ENCODE assay signal across 18 cellular contexts in the genomic region with DNA sequence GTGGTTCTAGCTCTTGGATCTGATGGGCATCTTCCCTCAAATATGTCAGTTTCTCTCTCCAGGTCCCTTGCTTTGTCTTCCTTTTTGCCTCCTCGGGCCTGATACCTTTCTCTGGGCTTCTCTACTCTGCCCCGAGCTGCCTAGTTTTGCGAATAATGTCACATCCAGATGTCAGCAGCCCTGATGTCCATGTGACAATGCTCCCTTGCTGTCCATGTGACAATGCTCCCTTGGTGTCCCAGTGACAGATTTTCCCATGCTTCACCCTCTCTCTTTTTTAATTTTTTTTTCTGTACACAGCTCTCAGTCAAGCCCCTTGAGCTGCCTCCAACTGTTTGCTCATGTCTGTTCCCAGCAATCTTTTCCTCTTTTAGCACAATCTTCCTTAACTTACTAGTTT. TPM values are rescaled to one million over a fixed set of nuclear protein-coding genes. Genes with fewer than 3 reads are reported as not detected.
DNase-seq lines count a peak whose midpoint lies in the region; ATAC-seq, FAIRE-seq and TF ChIP-seq lines count a peak whose summit lies in the region.
"Had no signal": no experiment of that assay in that cellular context is flagged by ENCODE, and none has a peak within 500 bp of the region (broad histone marks: within the 10 kb centered on the region; RNA-seq: fewer than 3 reads in every experiment).

No MANE protein-coding gene starts in this region.

- no peak overlapping the region for H3K4me2 ChIP-seq in IMR-90 (ENCODE audit: low read depth, low read length)

- peak overlapping the region; percentile 51; the same call in 1 of the 2 replicates for H2BK20ac ChIP-seq in IMR-90 (ENCODE audit: low read depth, low read length)

- H3K4me3 ChIP-seq in IMR-90 (ENCODE audit: insufficient read depth, low read depth, low read length) (no peak overlapping the region), mucosa of rectum (ENCODE audit: low read length in 2 of 2) (no peak overlapping the region), subcutaneous abdominal adipose tissue (ENCODE audit: low read depth in 1 of 5, low read length in 5 of 5) (no peak overlapping the region)

- H2BK15ac ChIP-seq in IMR-90 (ENCODE audit: low read depth, low read length) = no peak overlapping the region; the same call in 2 of the 3 replicates

- no peak overlapping the region for H3K56ac ChIP-seq in IMR-90 (ENCODE audit: extremely low read depth, insufficient read depth, low read length)

- H3K14ac ChIP-seq in IMR-90 (replicated peaks; ENCODE audit: low read depth, low read length) = peak overlapping the region; percentile 53; the same call in 1 of the 2 replicates

- dilution Hi-C loops in IMR-90 (cut with HindIII; ENCODE audit: low sequenced_read_pairs, unreplicated experiment) = no loop called here

- H3K9me3 ChIP-seq in IMR-90 (ENCODE audit: control insufficient read depth, insufficient read depth, low read length) = no peaks in the 10 kb centered on the region
- no peaks in the 10 kb centered on the region for H3K9me3 ChIP-seq in mucosa of rectum (ENCODE audit: control insufficient read depth in 2 of 2, low read length in 2 of 2)
- H3K9me3 ChIP-seq in subcutaneous abdominal adipose tissue (ENCODE audit: control insufficient read depth in 5 of 5, low read length in 5 of 5) = no peaks in the 10 kb centered on the region

- peak overlapping the region; percentile 83 for H2AK5ac ChIP-seq in IMR-90 (ENCODE audit: low read depth, low read length)

- H4K91ac ChIP-seq in IMR-90 (ENCODE audit: insufficient read depth, low read depth, low read length) = peak overlapping the region; percentile 57

- TF ChIP-seq RAD21 in IMR-90 (IDR thresholded peaks at IDR 0.05; ENCODE audit: low read length) = no peak

- no peak overlapping the region for H3K9ac ChIP-seq in IMR-90 (ENCODE audit: low read depth, low read length)
- no peak overlapping the region for H3K9ac ChIP-seq in mucosa of rectum (ENCODE audit: low read depth in 1 of 2, low read length in 2 of 2)
- peak overlapping the region in 4 of 5 donors; percentile 1 to 57 (median 21) for H3K9ac ChIP-seq in subcutaneous abdominal adipose tissue (ENCODE audit: low read length in 5 of 5)

- no peak for TF ChIP-seq POLR2A in IMR-90 (IDR thresholded peaks at IDR 0.05; ENCODE audit: low read depth, low read length)

- no peak for TF ChIP-seq CTCF in IMR-90 (conservative IDR thresholded peaks at IDR 0.05; ENCODE audit: low read depth, low read length)
- TF ChIP-seq CTCF in D721Med (IDR thresholded peaks at IDR 0.05; ENCODE audit: insufficient read depth, missing control alignments) = no peak

- no peak overlapping the region for H2AK9ac ChIP-seq in IMR-90 (replicated peaks; ENCODE audit: low read depth, low read length, poor library complexity)

- intact Hi-C loops in IMR-90 (cut with micrococcal nuclease) = no loop called here

- peak overlapping the region; percentile 39 for H2BK120ac ChIP-seq in IMR-90 (ENCODE audit: low read depth, low read length)

- CTCF ChIA-PET in IMR-90 (lab: Yijun Ruan, JAX) = no interaction called here

- no peak overlapping the region for H2AFZ ChIP-seq in IMR-90 (replicated peaks; ENCODE audit: low read length, poor library complexity)

- H4K20me1 ChIP-seq in IMR-90 (ENCODE audit: insufficient read depth, low read length) = no peaks in the 10 kb centered on the region

- peak overlapping the region; percentile 47; the same call in 1 of the 2 replicates for H4K5ac ChIP-seq in IMR-90 (ENCODE audit: low read depth, low read length)

- H3K4me1 ChIP-seq in IMR-90 (ENCODE audit: control insufficient read depth, insufficient read depth, low read length) (peaks cover 35% of the 10 kb centered on the region), mucosa of rectum (ENCODE audit: control insufficient read depth in 2 of 2, insufficient read depth in 2 of 2, low read length in 2 of 2) (peaks cover 36 to 56% of the 10 kb centered on the region in 2 donors), subcutaneous abdominal adipose tissue (ENCODE audit: control insufficient read depth in 5 of 5, insufficient read depth in 5 of 5, low read length in 5 of 5) (peaks cover 45 to 79% (median 74%) of the 10 kb centered on the region in 5 donors)

- peak overlapping the region; percentile 42; the same call in 1 of the 2 replicates for H3K18ac ChIP-seq in IMR-90 (ENCODE audit: low read depth, low read length)

- H3K27me3 ChIP-seq in IMR-90 (ENCODE audit: control insufficient read depth, insufficient read depth, low read length) (no peaks in the 10 kb centered on the region), mucosa of rectum (ENCODE audit: control insufficient read depth in 2 of 2, insufficient read depth in 2 of 2, low read length in 2 of 2) (no peaks in the 10 kb centered on the region), subcutaneous abdominal adipose tissue (ENCODE audit: control insufficient read depth in 5 of 5, insufficient read depth in 4 of 5, low read length in 5 of 5) (no peaks in the 10 kb centered on the region)

- POLR2A ChIA-PET in IMR-90 (lab: Charles Lee; ENCODE audit: unreplicated experiment) = no interaction called here

- H3K79me1 ChIP-seq in IMR-90 (ENCODE audit: low read depth in 1 of 2, low read length in 2 of 2) = peaks cover 23 to 80% of the 10 kb centered on the region in 2 experiments

- 89% methylated on average over 3 of the region's 3 CpGs; no CpG with 5 or more reads in 1 of the 2 experiments for WGBS in IMR-90 (ENCODE audit: extremely low coverage in 2 of 2, insufficient read length in 1 of 2), 2 experiments

- peak overlapping the region; percentile 32; the same call in 1 of the 2 replicates for H3K4ac ChIP-seq in IMR-90 (ENCODE audit: low read depth, low read length)

- H4K8ac ChIP-seq in IMR-90 (ENCODE audit: low read depth in 2 of 2, low read length in 2 of 2) = peak overlapping the region; percentile 43 to 51; a peak in 2 of 4 replicates

- DNase-seq in IMR-90 (no peak), D721Med (ENCODE audit: insufficient read length, low spot score) (no peak), cerebellar cortex (ENCODE audit: low spot score) (no peak)
- DNase-seq: activated naive CD8-positive, alpha-beta T cell treated with anti-CD3 and anti-CD28 coated beads for 36 hours; central memory CD4-positive, alpha-beta T cell; EL; HCEC 1CT; kidney; NCI-H1048; NCI-H774; stimulated activated CD4-positive, alpha-beta T cell treated with anti-CD3 and anti-CD28 coated beads, Interleukin-1b, Interleukin-23, amount 100 ng/mL, for 48 hours; T-helper 2 cell; trophoblast cell had no signal

- no peak for FAIRE-seq in D721Med (lab: Jason Lieb, UNC)
- FAIRE-seq: kidney had no signal

- peak overlapping the region; percentile 86; the same call in 1 of the 2 replicates for H3K23ac ChIP-seq in IMR-90 (ENCODE audit: low read depth, low read length)

- no TSS peak for BruUV-seq in IMR-90 (replicated peaks; lab: Mats Ljungman, UMichigan)

- peak overlapping the region; percentile 13; the same call in 1 of the 2 replicates for H3K27ac ChIP-seq in IMR-90 (ENCODE audit: insufficient read depth, low read length)
- H3K27ac ChIP-seq in cingulate gyrus (ENCODE audit: low read depth, low read length) = peak overlapping the region; percentile 51
- peak overlapping the region; percentile 40 to 57 for H3K27ac ChIP-seq in mucosa of rectum (ENCODE audit: low read depth in 2 of 2, low read length in 2 of 2)
- H3K27ac ChIP-seq in subcutaneous abdominal adipose tissue (ENCODE audit: low read depth, low read length) = peak overlapping the region; percentile 100

- peak overlapping the region; percentile 36 for H2BK5ac ChIP-seq in IMR-90 (ENCODE audit: low read depth, low read length, poor library complexity, severe bottlenecking)

- H3K36me3 ChIP-seq in IMR-90 (ENCODE audit: control insufficient read depth, insufficient read depth, low read length) (no peaks in the 10 kb centered on the region; the same call in 1 of the 2 replicates), mucosa of rectum (ENCODE audit: control insufficient read depth in 2 of 2, insufficient read depth in 2 of 2, low read length in 2 of 2) (peaks cover 3 to 6% of the 10 kb centered on the region in 2 donors), subcutaneous abdominal adipose tissue (ENCODE audit: control insufficient read depth in 5 of 5, insufficient read depth in 5 of 5, low read length in 5 of 5) (peaks cover 0 to 2% (median 0%) of the 10 kb centered on the region in 5 donors)

- no peak for ATAC-seq in IMR-90 (ENCODE audit: low read depth)
- no peak for ATAC-seq in GM19023 (IDR thresholded peaks at IDR 0.05; ENCODE audit: unreplicated experiment)
- ATAC-seq: activated CD4-positive, CD25-positive, alpha-beta regulatory T cell treated with anti-CD3 and anti-CD28 coated beads, Interleukin-2, amount 50 U/mL, for 24 hours had no signal

- H3K9me1 ChIP-seq in IMR-90 (ENCODE audit: insufficient read depth, low read length) = peaks cover 31% of the 10 kb centered on the region

- in situ Hi-C loops in IMR-90 (cut with MboI; ENCODE audit: low sequenced_read_pairs) = no loop called here

TF ChIP-seq in IMR-90, 13 proteins besides CTCF, POLR2A, EP300 and RAD21 (continues in another document):
- TF ChIP-seq, protein P1, sequence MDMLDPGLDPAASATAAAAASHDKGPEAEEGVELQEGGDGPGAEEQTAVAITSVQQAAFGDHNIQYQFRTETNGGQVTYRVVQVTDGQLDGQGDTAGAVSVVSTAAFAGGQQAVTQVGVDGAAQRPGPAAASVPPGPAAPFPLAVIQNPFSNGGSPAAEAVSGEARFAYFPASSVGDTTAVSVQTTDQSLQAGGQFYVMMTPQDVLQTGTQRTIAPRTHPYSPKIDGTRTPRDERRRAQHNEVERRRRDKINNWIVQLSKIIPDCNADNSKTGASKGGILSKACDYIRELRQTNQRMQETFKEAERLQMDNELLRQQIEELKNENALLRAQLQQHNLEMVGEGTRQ (IDR thresholded peaks at IDR 0.05; ENCODE audit: low read depth, low read length) = no peak
- no peak for TF ChIP-seq FOS (IDR thresholded peaks at IDR 0.05; ENCODE audit: low read depth, low read length)
- no peak for TF ChIP-seq CHD1 (IDR thresholded peaks at IDR 0.05; ENCODE audit: low read depth, low read length)
- TF ChIP-seq BHLHE40 (IDR thresholded peaks at IDR 0.05; ENCODE audit: low read depth, low read length) = no peak
- no peak for TF ChIP-seq CEBPB (IDR thresholded peaks at IDR 0.05; ENCODE audit: low read depth, low read length)
- TF ChIP-seq RCOR1 (IDR thresholded peaks at IDR 0.05; ENCODE audit: insufficient replicate concordance, low read length) = no peak
- TF ChIP-seq NFE2L2 (IDR thresholded peaks at IDR 0.05; ENCODE audit: low read depth, low read length) = no peak
- no peak for TF ChIP-seq MXI1 (IDR thresholded peaks at IDR 0.05; ENCODE audit: borderline replicate concordance, low read depth, low read length)

RNA-seq across cellular contexts. Expression of gene TRAF3IP2, which starts 6.4 kb away (rescaled TPM):
- total RNA-seq in IMR-90 (2012; rRNA removed) = 11.7 and 15.2 TPM in 2 replicates
- polyA plus RNA-seq in IMR-90 (2012; rRNA removed) = 12.8 and 14.9 TPM in 2 replicates
- polyA plus RNA-seq in IMR-90 (2012; cell fraction: cytosol; rRNA removed) = 12.6 and 14.2 TPM in 2 replicates
- polyA plus RNA-seq in IMR-90 (2012; cell fraction: nucleus; rRNA removed; ENCODE audit: low replicate concordance) = 8.7 and 9.4 TPM in 2 replicates

Comparison
In these comparisons a context has a peak if more than half of its experiments do, and no peak if none do; other contexts are left out.
1. H3K27ac ChIP-seq: peak in every context shown above with its lines; median percentile 100 in subcutaneous abdominal adipose tissue; 51 in cingulate gyrus; 48 in mucosa of rectum; 13 in IMR-90.
2. H3K9ac ChIP-seq: peak in subcutaneous abdominal adipose tissue (4 of 5); none in IMR-90 (single experiment) and mucosa of rectum (0 of 2).